9 cellular contexts compared by ENCODE assay signal in genomic region chr4:26075588-26075987, GRCh38.
A peak's percentile ranks its signal among the peaks of the same experiment; 100 is the strongest.
DNase-seq lines count a peak whose midpoint lies in the region; ATAC-seq, FAIRE-seq and TF ChIP-seq lines count a peak whose summit lies in the region.
"Had no signal": no experiment of that assay in that cellular context is flagged by ENCODE, and none has a peak within 500 bp of the region (broad histone marks: within the 10 kb centered on the region; RNA-seq: fewer than 3 reads in every experiment).

No MANE protein-coding gene starts in this region.

- H3K4me1 Mint-ChIP-seq in CD8-positive, alpha-beta T cell (ENCODE audit: low read depth): peaks cover 6% of the 10 kb centered on the region

- H3K27ac Mint-ChIP-seq in CD8-positive, alpha-beta T cell: no peak overlapping the region

- no peak for TF ChIP-seq CTCF in CD8-positive, alpha-beta T cell (IDR thresholded peaks at IDR 0.05)
- no peak for TF ChIP-seq CTCF in keratinocyte (optimal IDR thresholded peaks at IDR 0.05 in 1 of 3, IDR thresholded peaks at IDR 0.05 in 1 of 3, conservative IDR thresholded peaks at IDR 0.05 in 1 of 3; ENCODE audit: extremely low read depth in 1 of 3, insufficient read depth in 2 of 3, low read length in 3 of 3)
- TF ChIP-seq CTCF in heart left ventricle (IDR thresholded peaks at IDR 0.05): no peak

- 50 to 63% (median 54%) methylated on average over 1 of the region's 1 CpG for WGBS in heart left ventricle, 4 donors

- H3K36me3 ChIP-seq in CD8-positive, alpha-beta T cell (ENCODE audit: insufficient read depth, low read length): no peaks in the 10 kb centered on the region
- H3K36me3 ChIP-seq in keratinocyte (ENCODE audit: control insufficient read depth in 2 of 2, extremely low read depth in 1 of 2, insufficient read depth in 2 of 2, low read length in 2 of 2) (no peaks in the 10 kb centered on the region), heart left ventricle (no peaks in the 10 kb centered on the region)

- intact Hi-C loops in CD8-positive, alpha-beta T cell (cut with DNase I, micrococcal nuclease): no loop called here
- intact Hi-C loops in heart left ventricle (cut with DNase I): loop anchor here in 1 of 10 donors (10.0 kb wide), 1 partner anchor 81 kb away; no protein-coding TSS in a partner anchor

- in situ Hi-C loops in KBM-7 (cut with MboI; ENCODE audit: low pct_unique_long_range_greater_than_20kb, low sequenced_read_pairs): no loop called here

- H3K27ac ChIP-seq in CD8-positive, alpha-beta T cell (ENCODE audit: low read depth, low read length): no peak overlapping the region
- H3K27ac ChIP-seq in keratinocyte (ENCODE audit: control insufficient read depth, insufficient read depth, low read length) (peak overlapping the region; percentile 23), heart left ventricle (peak overlapping the region in 5 of 12 donors; percentile 17 to 84 (median 57)), caudate nucleus (ENCODE audit: low read depth, low read length) (no peak overlapping the region)

- POLR2A ChIA-PET in CD8-positive, alpha-beta T cell (lab: Charles Lee): no interaction called here

- no peak for DNase-seq in CD8-positive, alpha-beta T cell
- peak; percentile 76 for DNase-seq in NOMO-1 treated with DMSO at 0.1 percent for 48 hours (lab: John Stamatoyannopoulos, UW; ENCODE audit: unreplicated experiment)
- DNase-seq in keratinocyte (ENCODE audit: low read depth, low spot score): no peak
- DNase-seq in activated gamma-delta T cell (lab: John Stamatoyannopoulos, UW): no peak
- DNase-seq in heart left ventricle: no peak
- no peak for DNase-seq in KBM-7
- no peak for DNase-seq in caudate nucleus (lab: John Stamatoyannopoulos, UW)
- DNase-seq: DMS53 had no signal

- peaks cover 2% of the 10 kb centered on the region for H3K27me3 Mint-ChIP-seq in CD8-positive, alpha-beta T cell (ENCODE audit: low read depth)

- no peak overlapping the region for H2AFZ ChIP-seq in keratinocyte (ENCODE audit: control insufficient read depth, low read length)

- H3K4me1 ChIP-seq in CD8-positive, alpha-beta T cell (ENCODE audit: insufficient read depth, low read length): no peaks in the 10 kb centered on the region
- H3K4me1 ChIP-seq in keratinocyte (ENCODE audit: control insufficient read depth, extremely low read depth, insufficient read depth, low read length) (peaks cover 20% of the 10 kb centered on the region), heart left ventricle (peaks cover 0 to 59% (median 0%) of the 10 kb centered on the region in 12 donors)

- ATAC-seq in CD8-positive, alpha-beta T cell: peak; percentile 31
- ATAC-seq in GM21717 (IDR thresholded peaks at IDR 0.05; ENCODE audit: unreplicated experiment) (peak; percentile 17), heart left ventricle (no peak)

- H3K27me3 ChIP-seq in CD8-positive, alpha-beta T cell (ENCODE audit: insufficient read depth, low read length): no peaks in the 10 kb centered on the region
- peaks cover 3% of the 10 kb centered on the region for H3K27me3 ChIP-seq in keratinocyte (ENCODE audit: control insufficient read depth, extremely low read depth, insufficient read depth, low read length)
- H3K27me3 ChIP-seq in heart left ventricle: no peaks in the 10 kb centered on the region

- H3K36me3 Mint-ChIP-seq in CD8-positive, alpha-beta T cell: no peaks in the 10 kb centered on the region

- no peaks in the 10 kb centered on the region for H3K79me2 ChIP-seq in keratinocyte (ENCODE audit: control insufficient read depth, insufficient read depth, low read length)

- H3K9me3 ChIP-seq in CD8-positive, alpha-beta T cell (ENCODE audit: low read length): no peaks in the 10 kb centered on the region
- peaks cover 3% of the 10 kb centered on the region for H3K9me3 ChIP-seq in keratinocyte (ENCODE audit: control insufficient read depth, low read depth, low read length)
- peaks cover 0 to 11% (median 0%) of the 10 kb centered on the region in 12 donors for H3K9me3 ChIP-seq in heart left ventricle

- no peak overlapping the region for H3K4me3 Mint-ChIP-seq in CD8-positive, alpha-beta T cell

- dilution Hi-C loops in keratinocyte (cut with MboI; ENCODE audit: extremely low pct_ligation_motif_present, low sequenced_read_pairs): no loop called here

- CTCF ChIA-PET in CD8-positive, alpha-beta T cell (lab: Charles Lee): interaction anchor here (1.2 to 1.4 kb wide), 2 partner anchors 15 to 254 kb away, joined by 3 to 4 read pairs; no protein-coding TSS in a partner anchor

- no peaks in the 10 kb centered on the region for H3K9me1 ChIP-seq in keratinocyte (ENCODE audit: control insufficient read depth, extremely low read depth, insufficient read depth, low read length)

- H3K9me3 Mint-ChIP-seq in CD8-positive, alpha-beta T cell: no peaks in the 10 kb centered on the region

- FAIRE-seq in keratinocyte (lab: Jason Lieb, UNC): peak; percentile 72

- no peaks in the 10 kb centered on the region for H4K20me1 ChIP-seq in keratinocyte (ENCODE audit: control insufficient read depth, extremely low read depth, insufficient read depth, low read length)

- no peak for TF ChIP-seq POLR2A in heart left ventricle (IDR thresholded peaks at IDR 0.05)

- H3K4me2 ChIP-seq in keratinocyte (ENCODE audit: control insufficient read depth, extremely low read depth, insufficient read depth, low read depth, low read length): peak overlapping the region; percentile 27

- H3K9ac ChIP-seq in keratinocyte (ENCODE audit: control insufficient read depth, extremely low read depth, insufficient read depth, low read length): no peak overlapping the region

- H3K4me3 ChIP-seq in CD8-positive, alpha-beta T cell (ENCODE audit: low read depth, low read length): no peak overlapping the region
- H3K4me3 ChIP-seq in keratinocyte (ENCODE audit: control insufficient read depth in 2 of 3, extremely low read depth in 1 of 3, insufficient read depth in 2 of 3, low read depth in 1 of 3, low read length in 3 of 3) (no peak overlapping the region), heart left ventricle (no peak overlapping the region)

Comparison
In these comparisons a context has a peak if more than half of its experiments do, and no peak if none do; other contexts are left out.
1. ATAC-seq: peak in CD8-positive, alpha-beta T cell (single experiment) and GM21717 (single experiment); none in heart left ventricle (0 of 4).